Comparison of ENCODE assay signal across 10 cellular contexts in the genomic region with DNA sequence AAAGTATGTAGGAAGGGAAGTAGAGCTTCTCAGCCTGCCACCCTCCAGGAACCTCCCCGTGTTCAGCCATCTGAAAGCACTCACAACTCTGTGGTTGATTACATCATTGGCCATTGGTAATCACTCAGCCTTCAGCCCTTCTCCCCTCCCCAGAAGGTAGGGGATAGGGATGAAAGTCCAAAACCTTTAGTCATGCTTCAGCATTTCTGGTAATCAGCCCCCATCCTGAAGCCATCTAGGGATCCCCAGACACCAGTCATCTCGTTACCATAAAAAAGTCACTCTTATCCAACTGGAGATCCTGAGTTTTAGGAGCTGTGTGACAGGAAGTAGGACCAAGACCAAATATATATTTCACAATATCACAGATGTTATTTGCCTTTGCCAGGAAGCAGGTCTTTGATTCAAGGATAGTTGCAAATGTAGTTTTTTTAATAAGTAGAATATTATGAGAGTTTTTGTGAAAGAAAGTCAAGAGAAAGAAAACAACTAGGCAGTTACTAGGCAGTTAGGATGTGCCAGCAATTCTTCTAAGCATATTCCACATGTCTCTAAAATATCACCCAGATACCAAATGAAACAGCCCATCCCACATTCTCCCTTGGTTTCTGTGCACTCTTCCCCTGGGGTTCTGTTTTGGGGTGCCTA.
DNase-seq lines count a peak whose midpoint lies in the region; FAIRE-seq and TF ChIP-seq lines count a peak whose summit lies in the region.
"Had no signal": no experiment of that assay in that cellular context is flagged by ENCODE, and none has a peak within 500 bp of the region (broad histone marks: within the 10 kb centered on the region; RNA-seq: fewer than 3 reads in every experiment).

No MANE protein-coding gene starts in this region.

- DNase-seq in AG20443 (ENCODE audit: low spot score) (peak; percentile 63), RCC 7860 (ENCODE audit: low spot score) (peak; percentile 98), fibroblast of villous mesenchyme (ENCODE audit: low read depth) (peak; percentile 86), NCI-H2029 (lab: John Stamatoyannopoulos, UW) (no peak), DMS114 treated with DMSO at 0.1 percent for 48 hours (lab: John Stamatoyannopoulos, UW; ENCODE audit: unreplicated experiment) (no peak), retina (no peak)
- DNase-seq in activated CD4-positive, CD25-positive, alpha-beta regulatory T cell treated with anti-CD3 and anti-CD28 coated beads, Interleukin-2, amount 50 U/mL, for 72 hours, result no peak
- DNase-seq: activated T-cell treated with anti-CD3 and anti-CD28 coated beads, Interleukin-2, amount 50 U/mL, for 72 hours; CD4-positive, CD25-positive, alpha-beta regulatory T cell had no signal

- no peaks in the 10 kb centered on the region for H3K9me3 ChIP-seq in HEK293 (ENCODE audit: control insufficient read depth, insufficient read depth, low read depth, low read length)

- CTCF ChIA-PET in HEK293 (lab: Yijun Ruan, JAX), result no interaction called here

- H3K4me3 ChIP-seq in HEK293 (ENCODE audit: low read depth, low read length) (no peak overlapping the region), fibroblast of villous mesenchyme (ENCODE audit: low read depth, low read length) (no peak overlapping the region)

- no peaks in the 10 kb centered on the region for H3K36me3 ChIP-seq in HEK293 (ENCODE audit: control insufficient read depth in 2 of 2, insufficient read depth in 1 of 2, low read length in 2 of 2)

- POLR2A ChIA-PET in HEK293 (lab: Yijun Ruan, JAX), result no interaction called here

- FAIRE-seq in RCC 7860 (lab: Jason Lieb, UNC), result peak; percentile 98

- no peaks in the 10 kb centered on the region for H3K4me1 ChIP-seq in HEK293 (ENCODE audit: control insufficient read depth, insufficient read depth, low read length)

- TF ChIP-seq CTCF in HEK293 (tag by site-specific recombination; IDR thresholded peaks at IDR 0.05) (no peak), fibroblast of villous mesenchyme (IDR thresholded peaks at IDR 0.05; ENCODE audit: insufficient read depth, low read depth, low read length) (no peak)

- no peak overlapping the region for H3K27ac ChIP-seq in HEK293 (ENCODE audit: extremely low read depth, low read depth, low read length)

TF ChIP-seq in HEK293, 187 proteins besides CTCF, POLR2A, EP300 and RAD21:
- TF ChIP-seq ZBTB17 (tag by site-specific recombination; IDR thresholded peaks at IDR 0.05) (0 out of 2 replicates have a peak, but pooled peaks have one; percentile 23), ZNF548 (tag by site-specific recombination; IDR thresholded peaks at IDR 0.05) (0 out of 2 replicates have a peak, but pooled peaks have one; percentile 62)
- TF ChIP-seq, protein P1, sequence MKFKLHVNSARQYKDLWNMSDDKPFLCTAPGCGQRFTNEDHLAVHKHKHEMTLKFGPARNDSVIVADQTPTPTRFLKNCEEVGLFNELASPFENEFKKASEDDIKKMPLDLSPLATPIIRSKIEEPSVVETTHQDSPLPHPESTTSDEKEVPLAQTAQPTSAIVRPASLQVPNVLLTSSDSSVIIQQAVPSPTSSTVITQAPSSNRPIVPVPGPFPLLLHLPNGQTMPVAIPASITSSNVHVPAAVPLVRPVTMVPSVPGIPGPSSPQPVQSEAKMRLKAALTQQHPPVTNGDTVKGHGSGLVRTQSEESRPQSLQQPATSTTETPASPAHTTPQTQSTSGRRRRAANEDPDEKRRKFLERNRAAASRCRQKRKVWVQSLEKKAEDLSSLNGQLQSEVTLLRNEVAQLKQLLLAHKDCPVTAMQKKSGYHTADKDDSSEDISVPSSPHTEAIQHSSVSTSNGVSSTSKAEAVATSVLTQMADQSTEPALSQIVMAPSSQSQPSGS (tag by site-specific recombination; IDR thresholded peaks at IDR 0.05; ENCODE audit: low read depth), result 0 out of 2 replicates have a peak, but pooled peaks have one; percentile 5
- TF ChIP-seq, protein P2, sequence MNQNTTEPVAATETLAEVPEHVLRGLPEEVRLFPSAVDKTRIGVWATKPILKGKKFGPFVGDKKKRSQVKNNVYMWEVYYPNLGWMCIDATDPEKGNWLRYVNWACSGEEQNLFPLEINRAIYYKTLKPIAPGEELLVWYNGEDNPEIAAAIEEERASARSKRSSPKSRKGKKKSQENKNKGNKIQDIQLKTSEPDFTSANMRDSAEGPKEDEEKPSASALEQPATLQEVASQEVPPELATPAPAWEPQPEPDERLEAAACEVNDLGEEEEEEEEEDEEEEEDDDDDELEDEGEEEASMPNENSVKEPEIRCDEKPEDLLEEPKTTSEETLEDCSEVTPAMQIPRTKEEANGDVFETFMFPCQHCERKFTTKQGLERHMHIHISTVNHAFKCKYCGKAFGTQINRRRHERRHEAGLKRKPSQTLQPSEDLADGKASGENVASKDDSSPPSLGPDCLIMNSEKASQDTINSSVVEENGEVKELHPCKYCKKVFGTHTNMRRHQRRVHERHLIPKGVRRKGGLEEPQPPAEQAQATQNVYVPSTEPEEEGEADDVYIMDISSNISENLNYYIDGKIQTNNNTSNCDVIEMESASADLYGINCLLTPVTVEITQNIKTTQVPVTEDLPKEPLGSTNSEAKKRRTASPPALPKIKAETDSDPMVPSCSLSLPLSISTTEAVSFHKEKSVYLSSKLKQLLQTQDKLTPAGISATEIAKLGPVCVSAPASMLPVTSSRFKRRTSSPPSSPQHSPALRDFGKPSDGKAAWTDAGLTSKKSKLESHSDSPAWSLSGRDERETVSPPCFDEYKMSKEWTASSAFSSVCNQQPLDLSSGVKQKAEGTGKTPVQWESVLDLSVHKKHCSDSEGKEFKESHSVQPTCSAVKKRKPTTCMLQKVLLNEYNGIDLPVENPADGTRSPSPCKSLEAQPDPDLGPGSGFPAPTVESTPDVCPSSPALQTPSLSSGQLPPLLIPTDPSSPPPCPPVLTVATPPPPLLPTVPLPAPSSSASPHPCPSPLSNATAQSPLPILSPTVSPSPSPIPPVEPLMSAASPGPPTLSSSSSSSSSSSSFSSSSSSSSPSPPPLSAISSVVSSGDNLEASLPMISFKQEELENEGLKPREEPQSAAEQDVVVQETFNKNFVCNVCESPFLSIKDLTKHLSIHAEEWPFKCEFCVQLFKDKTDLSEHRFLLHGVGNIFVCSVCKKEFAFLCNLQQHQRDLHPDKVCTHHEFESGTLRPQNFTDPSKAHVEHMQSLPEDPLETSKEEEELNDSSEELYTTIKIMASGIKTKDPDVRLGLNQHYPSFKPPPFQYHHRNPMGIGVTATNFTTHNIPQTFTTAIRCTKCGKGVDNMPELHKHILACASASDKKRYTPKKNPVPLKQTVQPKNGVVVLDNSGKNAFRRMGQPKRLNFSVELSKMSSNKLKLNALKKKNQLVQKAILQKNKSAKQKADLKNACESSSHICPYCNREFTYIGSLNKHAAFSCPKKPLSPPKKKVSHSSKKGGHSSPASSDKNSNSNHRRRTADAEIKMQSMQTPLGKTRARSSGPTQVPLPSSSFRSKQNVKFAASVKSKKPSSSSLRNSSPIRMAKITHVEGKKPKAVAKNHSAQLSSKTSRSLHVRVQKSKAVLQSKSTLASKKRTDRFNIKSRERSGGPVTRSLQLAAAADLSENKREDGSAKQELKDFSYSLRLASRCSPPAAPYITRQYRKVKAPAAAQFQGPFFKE (tag by site-specific recombination; IDR thresholded peaks at IDR 0.05; ENCODE audit: borderline replicate concordance), result no peak
- TF ChIP-seq, protein P3, sequence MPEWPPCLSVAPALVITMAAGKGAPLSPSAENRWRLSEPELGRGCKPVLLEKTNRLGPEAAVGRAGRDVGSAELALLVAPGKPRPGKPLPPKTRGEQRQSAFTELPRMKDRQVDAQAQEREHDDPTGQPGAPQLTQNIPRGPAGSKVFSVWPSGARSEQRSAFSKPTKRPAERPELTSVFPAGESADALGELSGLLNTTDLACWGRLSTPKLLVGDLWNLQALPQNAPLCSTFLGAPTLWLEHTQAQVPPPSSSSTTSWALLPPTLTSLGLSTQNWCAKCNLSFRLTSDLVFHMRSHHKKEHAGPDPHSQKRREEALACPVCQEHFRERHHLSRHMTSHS (tag by site-specific recombination; IDR thresholded peaks at IDR 0.05), result no peak
TF ChIP-seq in HEK293: peak in this region for 3.

Comparison
In these comparisons a context has a peak if more than half of its experiments do, and no peak if none do; other contexts are left out.
1. DNase-seq: peak in AG20443 (single experiment), RCC 7860 (single experiment) and fibroblast of villous mesenchyme (single experiment); none in NCI-H2029 (single experiment), activated CD4-positive, CD25-positive, alpha-beta regulatory T cell treated with anti-CD3 and anti-CD28 coated beads, Interleukin-2, amount 50 U/mL, for 72 hours (single experiment), DMS114 treated with DMSO at 0.1 percent for 48 hours (single experiment) and retina (single experiment).